9 cellular contexts compared by ENCODE assay signal in genomic region chr3:138781012-138781470, GRCh38. TPM values are rescaled to one million over a fixed set of nuclear protein-coding genes. Genes with fewer than 3 reads are reported as not detected.
A peak's percentile ranks its signal among the peaks of the same experiment; 100 is the strongest.
DNase-seq lines count a peak whose midpoint lies in the region; ATAC-seq and TF ChIP-seq lines count a peak whose summit lies in the region.
"Had no signal": no experiment of that assay in that cellular context is flagged by ENCODE, and none has a peak within 500 bp of the region (broad histone marks: within the 10 kb centered on the region; RNA-seq: fewer than 3 reads in every experiment).

No MANE protein-coding gene starts in this region.

- DNase-seq in NCI-H2171 (lab: John Stamatoyannopoulos, UW) (peak; percentile 16), GM20000 (ENCODE audit: low spot score) (no peak), NCI-H2029 (lab: John Stamatoyannopoulos, UW) (no peak), omental fat pad (ENCODE audit: low spot score) (no peak)
- DNase-seq in activated effector memory CD4-positive, alpha-beta T cell treated with anti-CD3 and anti-CD28 coated beads, Interleukin-2, amount 50 U/mL, for 16 hours = peak; percentile 76
- peak; percentile 13 for DNase-seq in stimulated activated CD4-positive, alpha-beta T cell treated with anti-CD3 and anti-CD28 coated beads, Interleukin-4, amount 100 ng/mL, for 1 hour
- DNase-seq: NCI-H524 treated with DMSO at 0.1 percent for 48 hours had no signal

- no peak for TF ChIP-seq CTCF in GM20000 (IDR thresholded peaks at IDR 0.05; ENCODE audit: extremely low read depth, missing control alignments)
- TF ChIP-seq CTCF in omental fat pad (IDR thresholded peaks at IDR 0.05) = no peak

- ATAC-seq in GM21367 (IDR thresholded peaks at IDR 0.05; ENCODE audit: unreplicated experiment) (peak; percentile 57), GM21619 (IDR thresholded peaks at IDR 0.05; ENCODE audit: unreplicated experiment) (no peak), omental fat pad (ENCODE audit: low FRiP score) (no peak)

RNA-seq across cellular contexts. Expression of gene PIK3CB, which starts 53.7 kb away (rescaled TPM):
- 10 to 100 TPM; 20.6 to 42.8 (median 22.4) TPM for total RNA-seq in omental fat pad

Comparison
In these comparisons a context has a peak if more than half of its experiments do, and no peak if none do; other contexts are left out.
1. DNase-seq: peak in NCI-H2171 (single experiment), activated effector memory CD4-positive, alpha-beta T cell treated with anti-CD3 and anti-CD28 coated beads, Interleukin-2, amount 50 U/mL, for 16 hours (single experiment) and stimulated activated CD4-positive, alpha-beta T cell treated with anti-CD3 and anti-CD28 coated beads, Interleukin-4, amount 100 ng/mL, for 1 hour (single experiment); none in GM20000 (single experiment), NCI-H2029 (single experiment) and omental fat pad (single experiment).